22 cellular contexts compared by ENCODE assay signal in the genomic region with DNA sequence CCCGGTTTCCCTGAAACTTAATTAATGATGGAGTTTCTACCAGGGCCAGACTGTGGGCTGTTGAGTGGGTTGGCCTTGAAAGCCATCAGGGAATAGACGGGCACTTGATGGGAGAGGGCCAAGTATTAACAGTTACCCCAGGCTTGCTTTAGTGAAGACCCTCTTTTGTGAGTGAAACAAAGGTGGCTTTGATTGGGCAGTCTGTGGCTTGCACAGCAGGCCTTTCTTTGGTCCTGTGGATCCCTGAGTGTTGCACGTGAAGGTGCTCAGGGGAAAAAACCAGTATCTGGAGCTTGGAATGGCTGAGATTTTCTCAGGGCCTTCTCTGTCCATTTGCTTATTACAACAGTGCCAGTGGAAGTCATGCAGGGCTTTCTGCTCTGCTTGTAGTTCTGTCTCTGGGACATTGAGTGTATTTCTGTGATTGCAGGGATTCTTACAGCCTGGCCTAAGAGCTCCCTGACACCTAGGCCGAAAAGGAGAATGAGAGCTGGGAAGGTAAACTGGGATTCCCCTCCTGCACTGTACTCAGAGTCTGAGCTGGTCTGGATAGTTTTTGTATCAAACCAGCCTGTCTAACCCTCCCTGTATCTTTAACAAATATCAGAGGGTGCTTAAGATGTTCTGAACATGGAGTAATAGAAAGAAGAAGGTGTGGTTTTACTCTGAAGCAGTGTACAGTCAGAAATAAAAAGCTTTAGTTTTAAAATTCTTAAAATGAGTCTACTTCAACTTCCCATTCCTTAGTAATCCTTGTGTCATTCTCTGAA.
"Had no signal": no experiment of that assay in that cellular context is flagged by ENCODE, and none has a peak within 500 bp of the region (broad histone marks: within the 10 kb centered on the region; RNA-seq: fewer than 3 reads in every experiment).

No MANE protein-coding gene starts in this region.

- ATAC-seq: activated CD4-positive, CD25-positive, alpha-beta regulatory T cell treated with anti-CD3 and anti-CD28 coated beads, Interleukin-2, amount 50 U/mL, for 24 hours; naive thymus-derived CD8-positive, alpha-beta T cell; stimulated activated naive CD8-positive, alpha-beta T cell treated with anti-CD3 and anti-CD28 coated beads, Interleukin-15, Interleukin-2, amounts not matched to agents 100 U/mL and 50 U/mL, for 24 hours had no signal

- H3K9me3 ChIP-seq: adrenal gland, ascending aorta, esophagus squamous epithelium, left ventricle myocardium inferior, neutrophil, ovary, psoas muscle, right atrium auricular region, thyroid gland had no signal

- H3K36me3 Mint-ChIP-seq: activated naive CD8-positive, alpha-beta T cell; naive thymus-derived CD8-positive, alpha-beta T cell had no signal

- H3K27me3 ChIP-seq: adrenal gland, ascending aorta, esophagus squamous epithelium, neutrophil, ovary, right atrium auricular region, thyroid gland had no signal

- H3K27ac Mint-ChIP-seq: activated naive CD8-positive, alpha-beta T cell had no signal

- H3K4me3 Mint-ChIP-seq: activated naive CD8-positive, alpha-beta T cell; central memory CD8-positive, alpha-beta T cell; mesothelial cell of epicardium; naive thymus-derived CD8-positive, alpha-beta T cell had no signal

- H3K27me3 Mint-ChIP-seq: activated naive CD8-positive, alpha-beta T cell; naive thymus-derived CD8-positive, alpha-beta T cell had no signal

- H3K36me3 ChIP-seq: neutrophil, ovary had no signal

- H3K4me1 ChIP-seq: adrenal gland, ascending aorta, thyroid gland had no signal

- H3K9me3 Mint-ChIP-seq: central memory CD8-positive, alpha-beta T cell; naive thymus-derived CD8-positive, alpha-beta T cell had no signal

- DNase-seq: activated naive CD4-positive, alpha-beta T cell; activated T-cell treated with anti-CD3 and anti-CD28 coated beads, Interleukin-2, amount 50 U/mL, for 1 hour; adrenal gland; effector memory CD4-positive, alpha-beta T cell; esophagus squamous epithelium; kidney glomerular epithelial cell; left ventricle myocardium inferior; naive thymus-derived CD8-positive, alpha-beta T cell; ovary; psoas muscle; stimulated activated CD4-positive, alpha-beta T cell treated with anti-CD3 and anti-CD28 coated beads, Interleukin-12 subunit alpha, Interleukin-12 subunit beta, amount 100 ng/mL, for 4 hours; stimulated activated CD4-positive, alpha-beta T cell treated with anti-CD3 and anti-CD28 coated beads, Interleukin-4, amount 100 ng/mL, for 4 hours; stimulated activated naive CD8-positive, alpha-beta T cell treated with anti-CD3 and anti-CD28 coated beads, Interleukin-15, Interleukin-2, amounts not matched to agents 100 U/mL and 50 U/mL, for 24 hours; T-helper 2 cell; thyroid gland had no signal

- H3K27ac ChIP-seq: adrenal gland, ascending aorta, left ventricle myocardium inferior, neutrophil, ovary, psoas muscle, thyroid gland had no signal

- H3K4me1 Mint-ChIP-seq: central memory CD8-positive, alpha-beta T cell; mesothelial cell of epicardium; naive thymus-derived CD8-positive, alpha-beta T cell had no signal

- H3K4me3 ChIP-seq: adrenal gland, ascending aorta, esophagus squamous epithelium, left ventricle myocardium inferior, ovary, psoas muscle, right atrium auricular region, thyroid gland had no signal
